ENCODE assay signal across 3 cellular contexts in the genomic region with DNA sequence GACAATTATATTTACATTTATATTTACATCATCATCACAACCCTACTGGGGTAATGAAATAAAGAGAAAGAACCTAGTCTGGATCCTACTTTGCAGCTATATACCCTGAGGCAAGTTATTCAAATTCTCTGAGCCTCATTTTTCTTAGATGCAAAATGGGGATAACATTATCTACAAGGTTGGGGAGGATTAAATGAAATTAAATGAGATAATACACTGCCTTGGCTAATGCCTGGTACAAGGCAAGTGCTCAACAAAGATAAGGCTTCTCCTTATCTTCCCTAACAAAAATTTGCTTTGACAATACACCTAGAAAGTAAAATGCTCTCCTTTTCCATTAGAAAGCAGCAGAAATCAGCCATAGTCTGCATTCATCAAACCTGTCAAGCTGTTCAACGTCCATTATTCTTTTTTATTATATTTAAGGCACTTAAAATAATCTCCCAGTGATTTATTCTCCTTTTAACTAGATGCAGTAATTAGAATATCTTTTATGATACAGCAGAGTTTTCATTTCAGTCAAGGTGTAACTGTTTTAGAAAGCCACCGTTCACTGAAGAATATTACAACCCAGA.
A peak's percentile ranks its signal among the peaks of the same experiment; 100 is the strongest.
TF ChIP-seq lines count a peak whose summit lies in the region.

No MANE protein-coding gene starts in this region.

TF ChIP-seq in HEK293, 187 proteins besides CTCF, POLR2A, EP300 and RAD21 (continued from another document):
- TF ChIP-seq, protein P1, sequence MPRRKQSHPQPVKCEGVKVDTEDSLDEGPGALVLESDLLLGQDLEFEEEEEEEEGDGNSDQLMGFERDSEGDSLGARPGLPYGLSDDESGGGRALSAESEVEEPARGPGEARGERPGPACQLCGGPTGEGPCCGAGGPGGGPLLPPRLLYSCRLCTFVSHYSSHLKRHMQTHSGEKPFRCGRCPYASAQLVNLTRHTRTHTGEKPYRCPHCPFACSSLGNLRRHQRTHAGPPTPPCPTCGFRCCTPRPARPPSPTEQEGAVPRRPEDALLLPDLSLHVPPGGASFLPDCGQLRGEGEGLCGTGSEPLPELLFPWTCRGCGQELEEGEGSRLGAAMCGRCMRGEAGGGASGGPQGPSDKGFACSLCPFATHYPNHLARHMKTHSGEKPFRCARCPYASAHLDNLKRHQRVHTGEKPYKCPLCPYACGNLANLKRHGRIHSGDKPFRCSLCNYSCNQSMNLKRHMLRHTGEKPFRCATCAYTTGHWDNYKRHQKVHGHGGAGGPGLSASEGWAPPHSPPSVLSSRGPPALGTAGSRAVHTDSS (tag by site-specific recombination; IDR thresholded peaks at IDR 0.05) = no peak
- TF ChIP-seq ZNF768 (tag by site-specific recombination; IDR thresholded peaks at IDR 0.05) = no peak
- TF ChIP-seq ZNF274 (IDR thresholded peaks at IDR 0.05; ENCODE audit: low read length) = no peak
- TF ChIP-seq ZNF274 (tag by site-specific recombination; IDR thresholded peaks at IDR 0.05; ENCODE audit: borderline replicate concordance) = no peak
- peak; percentile 66 for TF ChIP-seq ZNF664 (tag by site-specific recombination; IDR thresholded peaks at IDR 0.05)
- TF ChIP-seq ZSCAN16 (tag by site-specific recombination; IDR thresholded peaks at IDR 0.05) = no peak
- no peak for TF ChIP-seq GLIS1 (tag by site-specific recombination; IDR thresholded peaks at IDR 0.05)
- TF ChIP-seq ZNF37A (tag by site-specific recombination; IDR thresholded peaks at IDR 0.05) = no peak
- TF ChIP-seq ZNF560 (tag by site-specific recombination; IDR thresholded peaks at IDR 0.05; ENCODE audit: borderline replicate concordance) = no peak
- TF ChIP-seq, protein P2, sequence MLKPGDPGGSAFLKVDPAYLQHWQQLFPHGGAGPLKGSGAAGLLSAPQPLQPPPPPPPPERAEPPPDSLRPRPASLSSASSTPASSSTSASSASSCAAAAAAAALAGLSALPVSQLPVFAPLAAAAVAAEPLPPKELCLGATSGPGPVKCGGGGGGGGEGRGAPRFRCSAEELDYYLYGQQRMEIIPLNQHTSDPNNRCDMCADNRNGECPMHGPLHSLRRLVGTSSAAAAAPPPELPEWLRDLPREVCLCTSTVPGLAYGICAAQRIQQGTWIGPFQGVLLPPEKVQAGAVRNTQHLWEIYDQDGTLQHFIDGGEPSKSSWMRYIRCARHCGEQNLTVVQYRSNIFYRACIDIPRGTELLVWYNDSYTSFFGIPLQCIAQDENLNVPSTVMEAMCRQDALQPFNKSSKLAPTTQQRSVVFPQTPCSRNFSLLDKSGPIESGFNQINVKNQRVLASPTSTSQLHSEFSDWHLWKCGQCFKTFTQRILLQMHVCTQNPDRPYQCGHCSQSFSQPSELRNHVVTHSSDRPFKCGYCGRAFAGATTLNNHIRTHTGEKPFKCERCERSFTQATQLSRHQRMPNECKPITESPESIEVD (tag by site-specific recombination; IDR thresholded peaks at IDR 0.05) = peak; percentile 23; the same call in 1 of the 2 replicates
- no peak for TF ChIP-seq ZBTB8A (tag by site-specific recombination; IDR thresholded peaks at IDR 0.05)
- no peak for TF ChIP-seq ZNF514 (tag by site-specific recombination; IDR thresholded peaks at IDR 0.05)

TF ChIP-seq in SK-N-SH, 30 proteins besides CTCF, POLR2A, EP300 and RAD21 (continued from another document):
- TF ChIP-seq, protein P3, sequence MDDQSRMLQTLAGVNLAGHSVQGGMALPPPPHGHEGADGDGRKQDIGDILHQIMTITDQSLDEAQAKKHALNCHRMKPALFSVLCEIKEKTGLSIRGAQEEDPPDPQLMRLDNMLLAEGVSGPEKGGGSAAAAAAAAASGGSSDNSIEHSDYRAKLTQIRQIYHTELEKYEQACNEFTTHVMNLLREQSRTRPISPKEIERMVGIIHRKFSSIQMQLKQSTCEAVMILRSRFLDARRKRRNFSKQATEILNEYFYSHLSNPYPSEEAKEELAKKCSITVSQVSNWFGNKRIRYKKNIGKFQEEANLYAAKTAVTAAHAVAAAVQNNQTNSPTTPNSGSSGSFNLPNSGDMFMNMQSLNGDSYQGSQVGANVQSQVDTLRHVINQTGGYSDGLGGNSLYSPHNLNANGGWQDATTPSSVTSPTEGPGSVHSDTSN (IDR thresholded peaks at IDR 0.05) = no peak
- TF ChIP-seq CHD2 (IDR thresholded peaks at IDR 0.05; ENCODE audit: low read length, partially characterized antibody) (peak; percentile 34), EZH2phosphoT487 (IDR thresholded peaks at IDR 0.05; ENCODE audit: borderline replicate concordance, low read depth) (no peak), MXI1 (IDR thresholded peaks at IDR 0.05; ENCODE audit: low read depth, low read length) (0 out of 2 replicates have a peak, but pooled peaks have one; percentile 10), SIN3A (IDR thresholded peaks at IDR 0.05; ENCODE audit: borderline replicate concordance, low read depth, low read length) (no peak)
TF ChIP-seq in SK-N-SH: peak in this region for 4.

TF ChIP-seq in neural cell, 6 proteins besides CTCF, POLR2A, EP300 and RAD21 (continued from another document):
- TF ChIP-seq EZH2 (IDR thresholded peaks at IDR 0.05; ENCODE audit: borderline replicate concordance, insufficient read depth, low read length, poor library complexity, severe bottlenecking) = no peak
- TF ChIP-seq, protein P4, sequence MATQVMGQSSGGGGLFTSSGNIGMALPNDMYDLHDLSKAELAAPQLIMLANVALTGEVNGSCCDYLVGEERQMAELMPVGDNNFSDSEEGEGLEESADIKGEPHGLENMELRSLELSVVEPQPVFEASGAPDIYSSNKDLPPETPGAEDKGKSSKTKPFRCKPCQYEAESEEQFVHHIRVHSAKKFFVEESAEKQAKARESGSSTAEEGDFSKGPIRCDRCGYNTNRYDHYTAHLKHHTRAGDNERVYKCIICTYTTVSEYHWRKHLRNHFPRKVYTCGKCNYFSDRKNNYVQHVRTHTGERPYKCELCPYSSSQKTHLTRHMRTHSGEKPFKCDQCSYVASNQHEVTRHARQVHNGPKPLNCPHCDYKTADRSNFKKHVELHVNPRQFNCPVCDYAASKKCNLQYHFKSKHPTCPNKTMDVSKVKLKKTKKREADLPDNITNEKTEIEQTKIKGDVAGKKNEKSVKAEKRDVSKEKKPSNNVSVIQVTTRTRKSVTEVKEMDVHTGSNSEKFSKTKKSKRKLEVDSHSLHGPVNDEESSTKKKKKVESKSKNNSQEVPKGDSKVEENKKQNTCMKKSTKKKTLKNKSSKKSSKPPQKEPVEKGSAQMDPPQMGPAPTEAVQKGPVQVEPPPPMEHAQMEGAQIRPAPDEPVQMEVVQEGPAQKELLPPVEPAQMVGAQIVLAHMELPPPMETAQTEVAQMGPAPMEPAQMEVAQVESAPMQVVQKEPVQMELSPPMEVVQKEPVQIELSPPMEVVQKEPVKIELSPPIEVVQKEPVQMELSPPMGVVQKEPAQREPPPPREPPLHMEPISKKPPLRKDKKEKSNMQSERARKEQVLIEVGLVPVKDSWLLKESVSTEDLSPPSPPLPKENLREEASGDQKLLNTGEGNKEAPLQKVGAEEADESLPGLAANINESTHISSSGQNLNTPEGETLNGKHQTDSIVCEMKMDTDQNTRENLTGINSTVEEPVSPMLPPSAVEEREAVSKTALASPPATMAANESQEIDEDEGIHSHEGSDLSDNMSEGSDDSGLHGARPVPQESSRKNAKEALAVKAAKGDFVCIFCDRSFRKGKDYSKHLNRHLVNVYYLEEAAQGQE (IDR thresholded peaks at IDR 0.05; ENCODE audit: borderline replicate concordance) = no peak
- no peak for TF ChIP-seq SMC3 (conservative IDR thresholded peaks at IDR 0.05; ENCODE audit: poor library complexity)
- no peak for TF ChIP-seq MXI1 (conservative IDR thresholded peaks at IDR 0.05; ENCODE audit: poor library complexity, severe bottlenecking)
